8 cellular contexts compared by ENCODE assay signal in genomic region chr6:145887969-145888368, GRCh38.
DNase-seq lines count a peak whose midpoint lies in the region; TF ChIP-seq lines count a peak whose summit lies in the region.

No MANE protein-coding gene starts in this region.

- 66 to 79% (median 73%) methylated on average over 3 of the region's 3 CpGs for WGBS in spleen, 5 donors

- BruUV-seq in OCI-LY7 (replicated peaks; lab: Mats Ljungman, UMichigan) = no TSS peak

- CTCF ChIA-PET in OCI-LY7 (lab: Charles Lee; ENCODE audit: unreplicated experiment) = interaction anchor here (1.6 kb wide), 2 partner anchors 19 to 126 kb away, joined by 4 to 5 read pairs; no protein-coding TSS in a partner anchor

- H3K9me3 ChIP-seq in OCI-LY7 (ENCODE audit: low read length) = no peaks in the 10 kb centered on the region
- no peaks in the 10 kb centered on the region for H3K9me3 ChIP-seq in spleen

- H3K27me3 ChIP-seq in spleen (replicated peaks in 1 of 7) = no peaks in the 10 kb centered on the region

- intact Hi-C loops in OCI-LY7 (cut with micrococcal nuclease; ENCODE audit: unreplicated experiment) (loop anchor here (1.0 to 10.0 kb wide), 4 partner anchors 76 to 253 kb away; partner anchors contain the start of genes EPM2A and FBXO30), spleen (cut with DNase I; ENCODE audit: low total_unique reads) (no loop called here)

- no peak overlapping the region for H2AFZ ChIP-seq in OCI-LY7 (ENCODE audit: low read length)

- no peaks in the 10 kb centered on the region for H4K20me1 ChIP-seq in OCI-LY7 (ENCODE audit: insufficient read depth, low read length)

- peaks cover 7% of the 10 kb centered on the region for H3K4me1 ChIP-seq in OCI-LY7 (ENCODE audit: insufficient read depth, low read length, poor library complexity, severe bottlenecking)
- no peaks in the 10 kb centered on the region for H3K4me1 ChIP-seq in spleen

- DNase-seq in activated T-cell treated with anti-CD3 and anti-CD28 coated beads, Interleukin-2, amount 50 U/mL, for 1 hour = peak; percentile 19
- no peak for DNase-seq in activated T-cell treated with anti-CD3 and anti-CD28 coated beads for 4 hours
- peak; percentile 64 for DNase-seq in OCI-LY7 (ENCODE audit: low spot score)
- peak; percentile 25 for DNase-seq in epithelial cell of proximal tubule (ENCODE audit: low read depth)
- no peak for DNase-seq in spleen
- DNase-seq in A172 (ENCODE audit: low spot score) = no peak
- DNase-seq in T-helper 9 cell = no peak
- no peak for DNase-seq in cortex of kidney (lab: John Stamatoyannopoulos, UW)

- no peak for TF ChIP-seq POLR2A in spleen (IDR thresholded peaks at IDR 0.05)

- H3K27ac ChIP-seq in OCI-LY7 (ENCODE audit: low read depth, low read length, poor library complexity, severe bottlenecking) (no peak overlapping the region), spleen (no peak overlapping the region)

- no peak overlapping the region for H3K4me2 ChIP-seq in OCI-LY7 (ENCODE audit: low read length)

- H3K79me2 ChIP-seq in OCI-LY7 (ENCODE audit: insufficient read depth, low read depth, low read length) = no peaks in the 10 kb centered on the region

- POLR2A ChIA-PET in OCI-LY7 (lab: Charles Lee) = interaction anchor here (0.5 kb wide), 1 partner anchor 12 kb away, joined by 3 read pairs; no protein-coding TSS in a partner anchor

- H3K9me2 ChIP-seq in OCI-LY7 (ENCODE audit: insufficient read depth, low read length) = no peaks in the 10 kb centered on the region

- no peak overlapping the region for H3K4me3 ChIP-seq in OCI-LY7 (ENCODE audit: low read depth, low read length, poor library complexity, severe bottlenecking)
- no peak overlapping the region for H3K4me3 ChIP-seq in epithelial cell of proximal tubule (ENCODE audit: low read depth, low read length)
- H3K4me3 ChIP-seq in spleen = no peak overlapping the region

- peak; percentile 98 for TF ChIP-seq CTCF in OCI-LY7 (conservative IDR thresholded peaks at IDR 0.05; ENCODE audit: low read length)
- peak; percentile 73 for TF ChIP-seq CTCF in epithelial cell of proximal tubule (conservative IDR thresholded peaks at IDR 0.05; ENCODE audit: low read depth, low read length)
- TF ChIP-seq CTCF in spleen (IDR thresholded peaks at IDR 0.05 in 8 of 11, conservative IDR thresholded peaks at IDR 0.05 in 3 of 11) = peak in 6 of 11 experiments; percentile 20 to 39 (median 33)

- H3K36me3 ChIP-seq in OCI-LY7 (ENCODE audit: insufficient read depth, low read length) (peaks cover 52% of the 10 kb centered on the region), spleen (peaks cover 0 to 70% (median 13%) of the 10 kb centered on the region in 6 donors)

Comparison
In these comparisons a context has a peak if more than half of its experiments do, and no peak if none do; other contexts are left out.
1. DNase-seq: peak in activated T-cell treated with anti-CD3 and anti-CD28 coated beads, Interleukin-2, amount 50 U/mL, for 1 hour (single experiment), OCI-LY7 (single experiment) and epithelial cell of proximal tubule (single experiment); none in activated T-cell treated with anti-CD3 and anti-CD28 coated beads for 4 hours (single experiment), spleen (single experiment), A172 (single experiment), T-helper 9 cell (single experiment) and cortex of kidney (single experiment).
2. CTCF ChIP-seq: peak in every context shown above with its lines; median percentile 98 in OCI-LY7; 73 in epithelial cell of proximal tubule; 33 in spleen.